Comparison of ENCODE assay signal across 8 cellular contexts in the genomic region with DNA sequence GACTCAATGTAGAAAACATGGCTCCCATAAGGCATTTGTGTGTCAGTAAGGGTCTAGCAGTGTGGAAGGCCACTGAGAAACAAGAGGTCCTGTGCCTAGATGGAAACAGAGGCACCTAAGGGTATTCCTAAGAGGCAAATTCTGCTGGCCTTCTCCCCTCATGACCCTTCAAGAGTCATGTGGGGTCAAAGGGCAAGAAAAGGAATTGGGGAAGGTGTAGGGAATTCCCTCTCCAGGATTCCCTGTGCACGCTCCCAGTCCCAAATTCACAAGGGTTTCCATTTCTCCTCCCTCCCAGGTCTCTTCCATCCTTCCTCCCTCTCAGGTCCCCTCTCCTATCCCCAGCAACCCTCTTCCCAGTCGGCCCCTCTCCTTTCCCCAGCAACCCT. TPM values are rescaled to one million over a fixed set of nuclear protein-coding genes. Genes with fewer than 3 reads are reported as not detected.
DNase-seq lines count a peak whose midpoint lies in the region; ATAC-seq, FAIRE-seq and TF ChIP-seq lines count a peak whose summit lies in the region.

No MANE protein-coding gene starts in this region.

- intact Hi-C loops in dendritic cell treated with granulocyte-macrophage colony-stimulating factor and Interleukin-4, amounts not matched to agents 40 ng/mL and 50 ng/mL, for 4 days (cut with micrococcal nuclease), result loop anchor here (5.0 kb wide), 1 partner anchor 48 kb away; a partner anchor contains a TSS

- DNase-seq in AG09309 (ENCODE audit: low read depth), result no peak
- peak in 1 of 10 donors; percentile 38 for DNase-seq in naive thymus-derived CD8-positive, alpha-beta T cell
- DNase-seq in nucleus accumbens (lab: John Stamatoyannopoulos, UW), result no peak
- DNase-seq in stimulated activated CD4-positive, alpha-beta T cell treated with anti-CD3 and anti-CD28 coated beads, Interleukin-2, amount 100 ng/mL, for 48 hours, result no peak
- DNase-seq in frontal cortex (ENCODE audit: low spot score in 2 of 2), result no peak

- H3K4me1 ChIP-seq in Loucy (ENCODE audit: insufficient read depth, low read length, poor library complexity, severe bottlenecking), result peaks cover 47% of the 10 kb centered on the region

- H3K9me3 Mint-ChIP-seq in dendritic cell treated with granulocyte-macrophage colony-stimulating factor and Interleukin-4, amounts not matched to agents 40 ng/mL and 50 ng/mL, for 4 days, result no peaks in the 10 kb centered on the region
- H3K9me3 Mint-ChIP-seq in naive thymus-derived CD8-positive, alpha-beta T cell, result no peaks in the 10 kb centered on the region

- no peaks in the 10 kb centered on the region for H3K27me3 Mint-ChIP-seq in dendritic cell treated with granulocyte-macrophage colony-stimulating factor and Interleukin-4, amounts not matched to agents 40 ng/mL and 50 ng/mL, for 4 days
- no peaks in the 10 kb centered on the region for H3K27me3 Mint-ChIP-seq in naive thymus-derived CD8-positive, alpha-beta T cell

- no peak for TF ChIP-seq CTCF in AG09309 (IDR thresholded peaks at IDR 0.05; ENCODE audit: control insufficient read depth, insufficient read depth, low read depth, low read length, missing control alignments)
- TF ChIP-seq CTCF in Loucy (conservative IDR thresholded peaks at IDR 0.05; ENCODE audit: low read length), result no peak

- peak overlapping the region; percentile 86 for H3K27ac Mint-ChIP-seq in dendritic cell treated with granulocyte-macrophage colony-stimulating factor and Interleukin-4, amounts not matched to agents 40 ng/mL and 50 ng/mL, for 4 days
- peak overlapping the region; percentile 38 to 99 (median 84) for H3K27ac Mint-ChIP-seq in naive thymus-derived CD8-positive, alpha-beta T cell

- H3K9me2 ChIP-seq in Loucy (replicated peaks; ENCODE audit: low read depth, low read length), result no peaks in the 10 kb centered on the region

- FAIRE-seq in frontal cortex (lab: Jason Lieb, UNC), result no peak

- ATAC-seq in naive thymus-derived CD8-positive, alpha-beta T cell, result no peak
- no peak for ATAC-seq in GM21529 (IDR thresholded peaks at IDR 0.05; ENCODE audit: unreplicated experiment)

- no peaks in the 10 kb centered on the region for H3K27me3 ChIP-seq in Loucy (ENCODE audit: insufficient read depth, low read length, poor library complexity, severe bottlenecking)

- no peak overlapping the region for H2AFZ ChIP-seq in Loucy (ENCODE audit: low read length)

- H3K36me3 Mint-ChIP-seq in dendritic cell treated with granulocyte-macrophage colony-stimulating factor and Interleukin-4, amounts not matched to agents 40 ng/mL and 50 ng/mL, for 4 days (ENCODE audit: low read depth), result peaks cover 44% of the 10 kb centered on the region
- H3K36me3 Mint-ChIP-seq in naive thymus-derived CD8-positive, alpha-beta T cell, result peaks cover 0 to 23% (median 4%) of the 10 kb centered on the region in 3 donors

- peaks cover 52% of the 10 kb centered on the region for H3K79me2 ChIP-seq in Loucy (ENCODE audit: insufficient read depth, low read length)

- H3K36me3 ChIP-seq in Loucy (ENCODE audit: insufficient read depth, low read length), result no peaks in the 10 kb centered on the region

- peaks cover 4% of the 10 kb centered on the region; the same call in 1 of the 2 replicates for H3F3A ChIP-seq in Loucy (ENCODE audit: low read depth)

- H3K9me3 ChIP-seq in Loucy (ENCODE audit: insufficient read depth, low read depth, low read length), result no peaks in the 10 kb centered on the region

- H3K4me1 Mint-ChIP-seq in dendritic cell treated with granulocyte-macrophage colony-stimulating factor and Interleukin-4, amounts not matched to agents 40 ng/mL and 50 ng/mL, for 4 days (ENCODE audit: low read depth), result peaks cover 62% of the 10 kb centered on the region
- H3K4me1 Mint-ChIP-seq in naive thymus-derived CD8-positive, alpha-beta T cell, result peaks cover 48 to 75% (median 74%) of the 10 kb centered on the region in 4 donors

- H4K20me1 ChIP-seq in Loucy (ENCODE audit: insufficient read depth, low read length, poor library complexity, severe bottlenecking), result no peaks in the 10 kb centered on the region

- POLR2A ChIA-PET in naive thymus-derived CD8-positive, alpha-beta T cell (lab: Charles Lee), result no interaction called here

- H3K4me2 ChIP-seq in Loucy (ENCODE audit: low read depth, low read length, poor library complexity, severe bottlenecking), result peak overlapping the region; percentile 85

- peak overlapping the region; percentile 91 for H3K4me3 Mint-ChIP-seq in dendritic cell treated with granulocyte-macrophage colony-stimulating factor and Interleukin-4, amounts not matched to agents 40 ng/mL and 50 ng/mL, for 4 days
- H3K4me3 Mint-ChIP-seq in naive thymus-derived CD8-positive, alpha-beta T cell, result peak overlapping the region; percentile 80 to 100 (median 93)

- H3K9ac ChIP-seq in Loucy (ENCODE audit: low read depth, low read length, poor library complexity, severe bottlenecking), result peak overlapping the region; percentile 98

- peak overlapping the region; percentile 100 for H3K4me3 ChIP-seq in AG09309 (ENCODE audit: control insufficient read depth, low read depth, low read length)
- peak overlapping the region; percentile 88 for H3K4me3 ChIP-seq in Loucy (ENCODE audit: low read length, poor library complexity, severe bottlenecking)

RNA-seq across cellular contexts. Expression of a gene that starts 0.6 kb away (rescaled TPM):
- total RNA-seq in naive thymus-derived CD8-positive, alpha-beta T cell, result 10 to 100 TPM; 27.5 to 28.6 TPM
- polyA plus RNA-seq in naive thymus-derived CD8-positive, alpha-beta T cell, result 10 to 100 TPM; 16.3 to 19.5 (median 19.1) TPM
- total RNA-seq in frontal cortex, result 14.3 TPM

RNA-seq across cellular contexts. Expression of a gene that starts 2.9 kb away (rescaled TPM):
- 10 to 100 TPM; 38.6 to 40.0 TPM for total RNA-seq in naive thymus-derived CD8-positive, alpha-beta T cell
- 100 to 1,000 TPM; 102 to 117 (median 102) TPM for polyA plus RNA-seq in naive thymus-derived CD8-positive, alpha-beta T cell
- 104 TPM for total RNA-seq in frontal cortex

RNA-seq across cellular contexts. Expression of a gene that starts 8.7 kb away (rescaled TPM):
- total RNA-seq in naive thymus-derived CD8-positive, alpha-beta T cell, result 10 to 100 TPM; 56.0 to 60.3 TPM
- 1 to 10 TPM in 1 of 3 donors, under 1 TPM in 2; 0.09 to 1.9 (median 0.25) TPM for polyA plus RNA-seq in naive thymus-derived CD8-positive, alpha-beta T cell
- 0.82 TPM for total RNA-seq in frontal cortex

RNA-seq across cellular contexts. Expression of a gene that starts 10.9 kb away (rescaled TPM):
- 10 to 100 TPM; 29.3 to 30.1 TPM for total RNA-seq in naive thymus-derived CD8-positive, alpha-beta T cell
- under 1 TPM in 1 of 3 donors, not detected in 2; 0.61 TPM for polyA plus RNA-seq in naive thymus-derived CD8-positive, alpha-beta T cell
- total RNA-seq in frontal cortex, result 5.7 TPM

RNA-seq across cellular contexts. Expression of a gene that starts 14.7 kb away (rescaled TPM):
- 100 to 1,000 TPM; 173 to 174 TPM for total RNA-seq in naive thymus-derived CD8-positive, alpha-beta T cell
- polyA plus RNA-seq in naive thymus-derived CD8-positive, alpha-beta T cell, result 1 to 10 TPM; 1.6 to 2.2 (median 2.0) TPM
- 11.8 TPM for total RNA-seq in frontal cortex

Comparison
In these comparisons a context has a peak if more than half of its experiments do, and no peak if none do; other contexts are left out.
1. RNA of a gene that starts 8.7 kb away (total RNA-seq): 56.0 to 60.3 TPM in naive thymus-derived CD8-positive, alpha-beta T cell; 0.82 TPM in frontal cortex (single experiment); every median in the first group is over 10 times any median in the second.